1 cellular context compared by ENCODE assay signal in the genomic region with DNA sequence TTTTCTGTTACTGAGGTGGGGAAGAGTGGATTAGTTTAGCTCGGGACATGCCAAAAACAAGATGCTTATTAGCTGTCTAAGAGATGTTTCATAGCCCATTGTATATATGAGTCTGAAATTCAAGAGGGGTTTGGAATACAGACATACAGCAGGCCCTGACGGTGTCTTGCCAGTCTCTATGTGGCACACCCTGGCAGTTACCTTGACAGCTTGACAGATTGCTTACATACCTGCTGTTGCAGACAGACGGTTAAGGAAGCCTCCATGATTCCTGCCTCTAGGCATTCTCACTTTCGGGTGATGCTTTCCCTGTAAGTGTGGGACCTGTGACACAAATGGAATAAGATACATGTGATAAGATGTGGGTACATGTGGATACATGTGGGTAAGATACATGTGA.
TF ChIP-seq lines count a peak whose summit lies in the region.

No MANE protein-coding gene starts in this region.

TF ChIP-seq in A549, 52 proteins besides CTCF, POLR2A, EP300 and RAD21 (continued from another document):
- no peak for TF ChIP-seq SREBF2 (IDR thresholded peaks at IDR 0.05)
- TF ChIP-seq NR3C1 (IDR thresholded peaks at IDR 0.05), result no peak
